8 cellular contexts compared by ENCODE assay signal in the genomic region with DNA sequence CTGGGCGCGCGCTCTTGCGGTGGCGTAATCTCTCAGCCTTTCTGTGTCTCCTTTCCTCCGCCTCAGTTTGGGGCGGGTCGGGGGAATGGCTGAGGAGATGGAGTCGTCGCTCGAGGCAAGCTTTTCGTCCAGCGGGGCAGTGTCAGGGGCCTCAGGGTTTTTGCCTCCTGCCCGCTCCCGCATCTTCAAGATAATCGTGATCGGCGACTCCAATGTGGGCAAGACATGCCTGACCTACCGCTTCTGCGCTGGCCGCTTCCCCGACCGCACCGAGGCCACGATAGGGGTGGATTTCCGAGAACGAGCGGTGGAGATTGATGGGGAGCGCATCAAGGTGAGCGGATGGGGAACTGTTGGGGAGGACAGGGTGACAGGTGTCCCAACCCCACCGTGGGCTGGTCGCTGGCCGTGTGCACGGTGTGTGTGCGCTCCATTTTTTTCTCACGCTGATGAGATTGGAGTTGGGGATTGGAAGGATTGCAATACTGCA. TPM values are rescaled to one million over a fixed set of nuclear protein-coding genes. Genes with fewer than 3 reads are reported as not detected.
DNase-seq lines count a peak whose midpoint lies in the region; ATAC-seq, FAIRE-seq and TF ChIP-seq lines count a peak whose summit lies in the region.

A gene (plus strand): TSS at position 11 of the 490 bp plus-strand sequence. CDS start 75 bp downstream, at position 86.

- FAIRE-seq in astrocyte (lab: Jason Lieb, UNC), result no peak

- WGBS in smooth muscle cell (ENCODE audit: low lambda C conversion rate), result 1% methylated on average over 33 of the region's 36 CpGs

- H3K79me2 ChIP-seq in astrocyte (ENCODE audit: insufficient read depth, low read length), result peaks cover 61% of the 10 kb centered on the region
- peaks cover 80% of the 10 kb centered on the region for H3K79me2 ChIP-seq in smooth muscle cell (ENCODE audit: low read depth)

- H3K4me3 Mint-ChIP-seq in Calu3 (ENCODE audit: low read depth, unreplicated experiment) (peak within 1 kb of the TSS; percentile 96), IgD-negative memory B cell (peak within 1 kb of the TSS; percentile 98 to 99 (median 99)), astrocyte (ENCODE audit: unreplicated experiment) (peak within 1 kb of the TSS; percentile 96)

- peak within 1 kb of the TSS; percentile 94 for H3K27ac Mint-ChIP-seq in Calu3 (ENCODE audit: unreplicated experiment)
- peak within 1 kb of the TSS; percentile 99 to 100 (median 100) for H3K27ac Mint-ChIP-seq in IgD-negative memory B cell
- peak within 1 kb of the TSS; percentile 95 for H3K27ac Mint-ChIP-seq in astrocyte (ENCODE audit: unreplicated experiment)

- peaks cover 40% of the 10 kb centered on the region for H3K4me1 Mint-ChIP-seq in Calu3 (ENCODE audit: low read depth, unreplicated experiment)
- peaks cover 46 to 51% (median 48%) of the 10 kb centered on the region in 3 donors for H3K4me1 Mint-ChIP-seq in IgD-negative memory B cell
- H3K4me1 Mint-ChIP-seq in astrocyte (ENCODE audit: low read depth, unreplicated experiment), result peaks cover 39% of the 10 kb centered on the region

- TF ChIP-seq CTCF in Calu3 (IDR thresholded peaks at IDR 0.05; ENCODE audit: unreplicated experiment) (no peak), astrocyte (IDR thresholded peaks at IDR 0.05; ENCODE audit: insufficient read depth, low read depth, low read length) (no peak), smooth muscle cell (IDR thresholded peaks at IDR 0.05; ENCODE audit: borderline replicate concordance, insufficient read depth, poor library complexity, severe bottlenecking) (no peak), GM13976 (IDR thresholded peaks at IDR 0.05; ENCODE audit: borderline replicate concordance, control extremely low read depth, extremely low read depth, insufficient read depth, missing control alignments) (no peak)

- DNase-seq in Calu3 (no peak), astrocyte (ENCODE audit: low read depth) (no peak), smooth muscle cell (lab: John Stamatoyannopoulos, UW; ENCODE audit: unreplicated experiment) (no peak), GM13976 (ENCODE audit: low spot score) (no peak)

- CTCF ChIA-PET in Calu3 (lab: Charles Lee), result interaction anchor here (1.3 kb wide), 1 partner anchor 43 kb away, joined by 3 read pairs; no protein-coding TSS in a partner anchor

- no peaks in the 10 kb centered on the region for H3K36me3 ChIP-seq in astrocyte (ENCODE audit: insufficient read depth, low read length)
- H3K36me3 ChIP-seq in smooth muscle cell (ENCODE audit: low read depth), result no peaks in the 10 kb centered on the region

- H3K4me1 ChIP-seq in astrocyte (ENCODE audit: insufficient read depth, low read length) (peaks cover 12% of the 10 kb centered on the region), smooth muscle cell (ENCODE audit: low read depth) (peaks cover 37% of the 10 kb centered on the region)

- peak within 1 kb of the TSS; percentile 94 for H3K9ac ChIP-seq in astrocyte (ENCODE audit: low read length)
- peak within 1 kb of the TSS; percentile 77 for H3K9ac ChIP-seq in smooth muscle cell (ENCODE audit: low read depth)

- BruUV-seq in Calu3 (replicated peaks; lab: Mats Ljungman, UMichigan), result no TSS peak

- H3K9me3 ChIP-seq in astrocyte (ENCODE audit: insufficient read depth, low read depth, low read length), result no peaks in the 10 kb centered on the region
- no peaks in the 10 kb centered on the region for H3K9me3 ChIP-seq in smooth muscle cell (replicated peaks; ENCODE audit: low read depth)

- peak within 1 kb of the TSS; percentile 89 for H3K4me3 ChIP-seq in astrocyte (ENCODE audit: insufficient read depth, low read depth, low read length)
- peak within 1 kb of the TSS; percentile 76 for H3K4me3 ChIP-seq in iPS-11a (ENCODE audit: low read depth, low read length)
- H3K4me3 ChIP-seq in smooth muscle cell, result peak within 1 kb of the TSS; percentile 90

- H4K20me1 ChIP-seq in astrocyte (ENCODE audit: insufficient read depth, low read length) (peaks cover 41% of the 10 kb centered on the region), smooth muscle cell (ENCODE audit: low read depth) (peaks cover 48% of the 10 kb centered on the region)

- H3K27me3 ChIP-seq in astrocyte (ENCODE audit: insufficient read depth, low read length) (no peaks in the 10 kb centered on the region), smooth muscle cell (ENCODE audit: low read depth) (no peaks in the 10 kb centered on the region)

- H3K36me3 Mint-ChIP-seq in Calu3 (ENCODE audit: insufficient read depth, unreplicated experiment), result peaks cover 38% of the 10 kb centered on the region
- peaks cover 4% of the 10 kb centered on the region for H3K36me3 Mint-ChIP-seq in IgD-negative memory B cell
- peaks cover 3% of the 10 kb centered on the region for H3K36me3 Mint-ChIP-seq in astrocyte (ENCODE audit: low read depth, unreplicated experiment)

- H3K4me2 ChIP-seq in astrocyte (ENCODE audit: low read length) (peak within 1 kb of the TSS; percentile 95), smooth muscle cell (peak within 1 kb of the TSS; percentile 81)

- H3K27me3 Mint-ChIP-seq in Calu3 (ENCODE audit: unreplicated experiment), result no peaks in the 10 kb centered on the region
- no peaks in the 10 kb centered on the region for H3K27me3 Mint-ChIP-seq in IgD-negative memory B cell
- H3K27me3 Mint-ChIP-seq in astrocyte (ENCODE audit: low read depth, unreplicated experiment), result no peaks in the 10 kb centered on the region

- H3K9me3 Mint-ChIP-seq in Calu3 (ENCODE audit: low read depth, unreplicated experiment) (no peaks in the 10 kb centered on the region), IgD-negative memory B cell (no peaks in the 10 kb centered on the region), astrocyte (ENCODE audit: unreplicated experiment) (no peaks in the 10 kb centered on the region)

- in situ Hi-C loops in GM13976 (cut with MboI; ENCODE audit: low sequenced_read_pairs, unreplicated experiment), result no loop called here

- H3F3A ChIP-seq in smooth muscle cell (ENCODE audit: low read depth), result no peaks in the 10 kb centered on the region

- intact Hi-C loops in Calu3 (cut with micrococcal nuclease; ENCODE audit: unreplicated experiment), result no loop called here

- H2AFZ ChIP-seq in astrocyte (ENCODE audit: low read depth, low read length) (peak within 1 kb of the TSS; percentile 85), smooth muscle cell (ENCODE audit: low read depth) (peak within 1 kb of the TSS; percentile 78)

- H3K27ac ChIP-seq in astrocyte (ENCODE audit: low read depth, low read length) (peak within 1 kb of the TSS; percentile 89), smooth muscle cell (ENCODE audit: low read depth) (peak within 1 kb of the TSS; percentile 76)

- peak; percentile 4 for ATAC-seq in GM19438 (IDR thresholded peaks at IDR 0.05; ENCODE audit: low read depth, unreplicated experiment)
- ATAC-seq in GM19324 (IDR thresholded peaks at IDR 0.05; ENCODE audit: low FRiP score, unreplicated experiment), result no peak

RNA-seq across cellular contexts. Expression of the gene that starts here (rescaled TPM):
- total RNA-seq in Calu3 (2022) (5.9 and 6.2 TPM in 2 replicates), astrocyte (11.0 and 11.8 TPM in 2 replicates), smooth muscle cell (15.8 and 17.1 TPM in 2 replicates)
- polyA plus RNA-seq in IgD-negative memory B cell (8.4 TPM), smooth muscle cell (5.6 and 6.3 TPM in 2 replicates)
